In the genomic region with DNA sequence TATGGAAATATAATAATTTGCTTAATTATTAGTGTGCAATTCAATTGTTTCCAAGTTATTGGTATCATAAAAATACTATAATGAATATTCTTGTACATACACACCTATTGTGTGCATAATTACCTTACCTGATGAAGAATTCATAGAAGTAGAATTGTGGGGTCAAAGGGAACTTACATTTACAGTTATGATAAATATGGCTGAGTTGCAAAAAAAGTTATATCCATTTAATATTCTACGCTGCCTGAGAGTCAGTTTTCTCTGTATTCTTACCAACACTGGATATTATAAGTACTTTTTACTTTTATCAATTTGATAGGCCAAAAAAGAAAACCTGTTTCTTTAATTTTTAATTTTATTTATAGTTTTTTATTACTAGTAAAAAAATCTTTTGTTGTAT, we compare ENCODE assay signal across 7 cellular contexts.
"Had no signal": no experiment of that assay in that cellular context is flagged by ENCODE, and none has a peak within 500 bp of the region (broad histone marks: within the 10 kb centered on the region; RNA-seq: fewer than 3 reads in every experiment).

No MANE protein-coding gene starts in this region.

- ATAC-seq: HepG2 had no signal

- H3K9me3 Mint-ChIP-seq: IgD-negative memory B cell had no signal

- H3K36me3 Mint-ChIP-seq: IgD-negative memory B cell had no signal

- DNase-seq: IMR-90, KBM-7, KG1 had no signal

- H3K27me3 Mint-ChIP-seq: IgD-negative memory B cell had no signal

- H3K27ac ChIP-seq: HL-60 had no signal

- FAIRE-seq: HepG2, HTR-8/SVneo had no signal

- H3K27ac Mint-ChIP-seq: IgD-negative memory B cell had no signal
